In genomic region chr19:41801031-41801430, GRCh38 we compare ENCODE assay signal across 27 cellular contexts. TPM values are rescaled to one million over a fixed set of nuclear protein-coding genes. Genes with fewer than 3 reads are reported as not detected.
"Had no signal": no experiment of that assay in that cellular context is flagged by ENCODE, and none has a peak within 500 bp of the region (broad histone marks: within the 10 kb centered on the region; RNA-seq: fewer than 3 reads in every experiment).

No MANE protein-coding gene starts in this region.

- DNase-seq: activated CD4-positive, alpha-beta T cell treated with anti-CD3 and anti-CD28 coated beads, Interleukin-2, amount 10 ng/mL, durations not matched to agents 7 days and 5 days; activated CD8-positive, alpha-beta T cell treated with anti-CD3 and anti-CD28 coated beads for 36 hours; activated naive CD4-positive, alpha-beta T cell; activated naive CD8-positive, alpha-beta T cell treated with anti-CD3 and anti-CD28 coated beads, Interleukin-2, amount 10 ng/mL, durations not matched to agents 7 days and 5 days; amniotic stem cell; dorsolateral prefrontal cortex; effector memory CD8-positive, alpha-beta T cell; heart right ventricle; islet precursor cell; left cardiac atrium; naive thymus-derived CD4-positive, alpha-beta T cell; stimulated activated CD4-positive, alpha-beta T cell treated with anti-CD3 and anti-CD28 coated beads, Interleukin-4, amount 100 ng/mL, for 1 hour; stimulated activated naive CD8-positive, alpha-beta T cell treated with anti-CD3 and anti-CD28 coated beads, Interleukin-15, Interleukin-2, amounts not matched to agents 100 U/mL and 50 U/mL, for 24 hours; T-cell; upper lobe of right lung had no signal

- H3K4me1 Mint-ChIP-seq: central memory CD8-positive, alpha-beta T cell had no signal

- H3K27ac ChIP-seq: breast epithelium, dorsolateral prefrontal cortex, neural progenitor cell, upper lobe of right lung had no signal

- H3K9ac ChIP-seq: neural progenitor cell had no signal

- H3K4me3 Mint-ChIP-seq: activated CD4-positive, alpha-beta T cell treated with anti-CD3 and anti-CD28 coated beads, Interleukin-2, amount 10 ng/mL, durations not matched to agents 7 days and 5 days; activated CD8-positive, alpha-beta T cell treated with anti-CD3 and anti-CD28 coated beads for 36 hours; activated naive CD8-positive, alpha-beta T cell treated with anti-CD3 and anti-CD28 coated beads, Interleukin-2, amount 10 ng/mL, durations not matched to agents 7 days and 5 days; central memory CD8-positive, alpha-beta T cell; effector memory CD8-positive, alpha-beta T cell; naive thymus-derived CD4-positive, alpha-beta T cell; neural progenitor cell; T-cell had no signal

- ATAC-seq: activated CD4-positive, CD25-positive, alpha-beta regulatory T cell treated with anti-CD3 and anti-CD28 coated beads, Interleukin-2, amount 50 U/mL, for 24 hours; activated CD8-positive, alpha-beta T cell treated with anti-CD3 and anti-CD28 coated beads for 36 hours; T-cell had no signal

- H3K4me1 ChIP-seq: breast epithelium, neural progenitor cell had no signal

- H3K9me3 Mint-ChIP-seq: activated CD4-positive, alpha-beta T cell treated with anti-CD3 and anti-CD28 coated beads, Interleukin-2, amount 10 ng/mL, durations not matched to agents 7 days and 5 days; activated CD8-positive, alpha-beta T cell treated with anti-CD3 and anti-CD28 coated beads for 36 hours; activated naive CD8-positive, alpha-beta T cell treated with anti-CD3 and anti-CD28 coated beads, Interleukin-2, amount 10 ng/mL, durations not matched to agents 7 days and 5 days; central memory CD8-positive, alpha-beta T cell; effector memory CD8-positive, alpha-beta T cell; neural progenitor cell; T-cell had no signal

- H3K4me2 ChIP-seq: neural progenitor cell had no signal

- H3K27ac Mint-ChIP-seq: activated CD4-positive, alpha-beta T cell treated with anti-CD3 and anti-CD28 coated beads, Interleukin-2, amount 10 ng/mL, durations not matched to agents 7 days and 5 days; activated CD8-positive, alpha-beta T cell treated with anti-CD3 and anti-CD28 coated beads for 36 hours; activated naive CD8-positive, alpha-beta T cell treated with anti-CD3 and anti-CD28 coated beads, Interleukin-2, amount 10 ng/mL, durations not matched to agents 7 days and 5 days; effector memory CD8-positive, alpha-beta T cell; neural progenitor cell; T-cell had no signal

- H2AFZ ChIP-seq: neural progenitor cell had no signal

- H3K36me3 ChIP-seq: breast epithelium, heart right ventricle, neural progenitor cell, upper lobe of right lung had no signal

- H3K4me3 ChIP-seq: breast epithelium, dorsolateral prefrontal cortex, heart right ventricle, lung, neural progenitor cell, upper lobe of right lung had no signal

- H3K9me3 ChIP-seq: breast epithelium, upper lobe of right lung had no signal

- H3K27me3 ChIP-seq: breast epithelium, neural progenitor cell, upper lobe of right lung had no signal

- H3K36me3 Mint-ChIP-seq: activated naive CD8-positive, alpha-beta T cell treated with anti-CD3 and anti-CD28 coated beads, Interleukin-2, amount 10 ng/mL, durations not matched to agents 7 days and 5 days; neural progenitor cell; T-cell had no signal

RNA-seq across cellular contexts. Expression of gene CEACAM3, which starts 4.6 kb away (rescaled TPM):
- total RNA-seq: activated CD4-positive, alpha-beta T cell treated with anti-CD3 and anti-CD28 coated beads, Interleukin-2, amount 10 ng/mL, durations not matched to agents 7 days and 5 days; activated CD8-positive, alpha-beta T cell treated with anti-CD3 and anti-CD28 coated beads for 36 hours; activated naive CD8-positive, alpha-beta T cell treated with anti-CD3 and anti-CD28 coated beads, Interleukin-2, amount 10 ng/mL, durations not matched to agents 7 days and 5 days; fibroblast of villous mesenchyme; osteoblast; renal cortical epithelial cell; T-cell had no signal
- polyA plus RNA-seq: heart right ventricle; naive thymus-derived CD4-positive, alpha-beta T cell had no signal

RNA-seq across cellular contexts. Expression of gene LYPD4, which starts 43.5 kb away (rescaled TPM):
- total RNA-seq: activated CD4-positive, alpha-beta T cell treated with anti-CD3 and anti-CD28 coated beads, Interleukin-2, amount 10 ng/mL, durations not matched to agents 7 days and 5 days; activated CD8-positive, alpha-beta T cell treated with anti-CD3 and anti-CD28 coated beads for 36 hours; activated naive CD8-positive, alpha-beta T cell treated with anti-CD3 and anti-CD28 coated beads, Interleukin-2, amount 10 ng/mL, durations not matched to agents 7 days and 5 days; breast epithelium; dorsolateral prefrontal cortex; fibroblast of villous mesenchyme; heart right ventricle; left cardiac atrium; lung; mesenteric fat pad; mucosa of gallbladder; naive thymus-derived CD4-positive, alpha-beta T cell; osteoblast; posterior vena cava; renal cortical epithelial cell; subcutaneous adipose tissue; T-cell; upper lobe of right lung had no signal
- polyA plus RNA-seq: heart right ventricle; lung; naive thymus-derived CD4-positive, alpha-beta T cell had no signal

RNA-seq across cellular contexts. Expression of gene DMRTC2, which starts 43.8 kb away (rescaled TPM):
- total RNA-seq: activated CD4-positive, alpha-beta T cell treated with anti-CD3 and anti-CD28 coated beads, Interleukin-2, amount 10 ng/mL, durations not matched to agents 7 days and 5 days; activated CD8-positive, alpha-beta T cell treated with anti-CD3 and anti-CD28 coated beads for 36 hours; activated naive CD8-positive, alpha-beta T cell treated with anti-CD3 and anti-CD28 coated beads, Interleukin-2, amount 10 ng/mL, durations not matched to agents 7 days and 5 days; breast epithelium; dorsolateral prefrontal cortex; fibroblast of villous mesenchyme; heart right ventricle; left cardiac atrium; lung; mesenteric fat pad; mucosa of gallbladder; osteoblast; posterior vena cava; renal cortical epithelial cell; subcutaneous adipose tissue; T-cell; upper lobe of right lung had no signal
- polyA plus RNA-seq: heart right ventricle; naive thymus-derived CD4-positive, alpha-beta T cell had no signal

RNA-seq across cellular contexts. Expression of gene CEACAM6, which starts 45.7 kb away (rescaled TPM):
- total RNA-seq: activated CD4-positive, alpha-beta T cell treated with anti-CD3 and anti-CD28 coated beads, Interleukin-2, amount 10 ng/mL, durations not matched to agents 7 days and 5 days; activated CD8-positive, alpha-beta T cell treated with anti-CD3 and anti-CD28 coated beads for 36 hours; activated naive CD8-positive, alpha-beta T cell treated with anti-CD3 and anti-CD28 coated beads, Interleukin-2, amount 10 ng/mL, durations not matched to agents 7 days and 5 days; fibroblast of villous mesenchyme; osteoblast; renal cortical epithelial cell; subcutaneous adipose tissue had no signal
- polyA plus RNA-seq: naive thymus-derived CD4-positive, alpha-beta T cell had no signal
